ENCODE assay signal across 20 cellular contexts in the genomic region with DNA sequence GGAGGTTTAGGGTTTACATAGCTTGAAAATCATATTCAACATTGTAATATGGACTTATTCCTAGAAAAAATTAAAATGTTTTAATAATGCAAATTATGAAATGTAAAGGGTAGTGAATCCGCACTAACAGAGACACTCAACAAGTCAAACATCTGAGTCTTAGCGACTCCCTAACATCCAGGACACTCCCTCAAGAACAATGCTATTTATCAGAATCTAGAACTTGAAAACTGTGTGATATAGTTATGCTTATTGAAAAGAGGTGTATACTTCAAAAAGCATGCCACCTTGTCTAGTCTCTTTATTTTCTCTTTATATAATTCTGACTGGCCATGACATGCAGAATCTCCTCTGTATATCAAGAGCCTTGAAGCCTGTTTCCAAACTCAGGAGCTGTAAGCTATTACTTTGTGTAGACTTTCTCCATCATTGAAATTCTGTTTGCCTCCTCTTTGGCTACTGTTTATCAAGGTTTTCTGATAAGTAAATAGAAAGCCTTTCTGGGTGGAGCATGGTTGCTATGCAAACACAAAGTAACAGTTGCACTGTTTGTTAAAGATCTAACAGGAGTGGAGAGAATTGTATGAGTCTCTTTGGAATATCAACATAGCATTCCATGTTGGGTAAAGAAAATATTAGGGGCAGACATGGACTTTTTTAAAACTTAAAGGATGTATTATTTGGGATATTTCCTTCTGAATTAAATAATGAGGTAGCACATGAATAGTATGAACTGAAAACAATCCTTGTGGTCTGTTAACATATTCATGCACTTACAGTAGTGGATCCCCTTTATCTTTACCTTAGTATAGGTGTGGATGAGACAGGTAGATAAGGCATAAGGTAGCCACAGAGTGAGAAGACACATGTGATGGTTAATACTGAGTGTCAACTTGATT. TPM values are rescaled to one million over a fixed set of nuclear protein-coding genes. Genes with fewer than 3 reads are reported as not detected.
DNase-seq lines count a peak whose midpoint lies in the region; ATAC-seq, FAIRE-seq and TF ChIP-seq lines count a peak whose summit lies in the region.
"Had no signal": no experiment of that assay in that cellular context is flagged by ENCODE, and none has a peak within 500 bp of the region (broad histone marks: within the 10 kb centered on the region; RNA-seq: fewer than 3 reads in every experiment).

No MANE protein-coding gene starts in this region.

- TF ChIP-seq POLR2A in HepG2 (IDR thresholded peaks at IDR 0.05; ENCODE audit: insufficient read depth in 1 of 2, low read depth in 2 of 2, low read length in 2 of 2) (no peak), transverse colon (IDR thresholded peaks at IDR 0.05) (no peak)

- H3K4me1 ChIP-seq in HepG2 (ENCODE audit: insufficient read depth, low read length) (peaks cover 12% of the 10 kb centered on the region), transverse colon (peaks cover 0 to 8% (median 0%) of the 10 kb centered on the region in 4 donors)
- H3K4me1 ChIP-seq: breast epithelium had no signal

- TF ChIP-seq EP300 in HepG2 (IDR thresholded peaks at IDR 0.05; ENCODE audit: low read depth in 2 of 2, low read length in 2 of 2) = peak in 1 of 2 experiments; percentile 37; a peak in 1 of 4 replicates
- no peak for TF ChIP-seq EP300 in HepG2 (CRISPR knock-in tag; IDR thresholded peaks at IDR 0.05; ENCODE audit: borderline replicate concordance)
- no peak for TF ChIP-seq EP300 in transverse colon (IDR thresholded peaks at IDR 0.05; ENCODE audit: low read depth)

- no peaks in the 10 kb centered on the region for H3K79me2 ChIP-seq in HepG2 (ENCODE audit: insufficient read depth, low read length)

- DNase-seq in HuH-7 (ENCODE audit: low spot score) = peak; percentile 10
- peak; percentile 33 for DNase-seq in NCI-H774 (lab: John Stamatoyannopoulos, UW)
- peak; percentile 68 for DNase-seq in HepG2 (ENCODE audit: low spot score)
- DNase-seq in transverse colon = no peak
- no peak for DNase-seq in NCI-H1105 treated with DMSO at 0.1 percent for 48 hours (lab: John Stamatoyannopoulos, UW)
- no peak for DNase-seq in activated CD4-positive, alpha-beta T cell treated with anti-CD3 and anti-CD28 coated beads, Interleukin-2, amount 50 U/mL, for 48 hours
- DNase-seq: activated CD8-positive, alpha-beta T cell treated with anti-CD3 and anti-CD28 coated beads for 36 hours; BE2C; colonic mucosa; naive thymus-derived CD4-positive, alpha-beta T cell; NCI-H187; NCI-H446 treated with DMSO at 0.1 percent for 48 hours; occipital lobe; stimulated activated CD4-positive, alpha-beta T cell treated with anti-CD3 and anti-CD28 coated beads, Interleukin-12 subunit alpha, Interleukin-12 subunit beta, amount 100 ng/mL, for 4 hours had no signal

- FAIRE-seq in HepG2 (lab: Jason Lieb, UNC) = peak; percentile 12
- FAIRE-seq: H54 had no signal

- 79% methylated on average over 2 of the region's 2 CpGs for WGBS in HepG2 (ENCODE audit: low lambda C conversion rate)
- 94 to 100% methylated on average over 2 of the region's 2 CpGs for WGBS in transverse colon (ENCODE audit: low coverage in 1 of 2), 2 donors

- CTCF ChIA-PET in HepG2 (lab: Yijun Ruan, JAX; ENCODE audit: low intra/inter-chr PET ratio, low total read pairs) = no interaction called here

- in situ Hi-C loops in HepG2 (cut with HindIII; ENCODE audit: extremely low pct_ligation_motif_present, low pct_unique_long_range_greater_than_20kb) (no loop called here), transverse colon (cut with MboI; ENCODE audit: low pct_ligation_motif_present in 1 of 4, low pct_unique_long_range_greater_than_20kb in 1 of 4, low sequenced_read_pairs in 3 of 4) (no loop called here)

- POLR2A ChIA-PET in HepG2 (lab: Yijun Ruan, JAX) = no interaction called here

- H3K4me3 ChIP-seq in HepG2 (replicated peaks in 1 of 3; ENCODE audit: insufficient read depth in 1 of 3, low read depth in 2 of 3, low read length in 3 of 3) (no peak overlapping the region), transverse colon (no peak overlapping the region)
- H3K4me3 ChIP-seq: breast epithelium, colonic mucosa, right atrium auricular region had no signal

- peak; percentile 93 for ATAC-seq in HepG2
- ATAC-seq in HG02840 (IDR thresholded peaks at IDR 0.05; ENCODE audit: low FRiP score, unreplicated experiment) = no peak
- ATAC-seq: activated CD4-positive, CD25-positive, alpha-beta regulatory T cell treated with anti-CD3 and anti-CD28 coated beads, Interleukin-2, amount 50 U/mL, for 24 hours; activated CD8-positive, alpha-beta T cell treated with anti-CD3 and anti-CD28 coated beads for 36 hours; naive thymus-derived CD4-positive, alpha-beta T cell had no signal

- H3K9me3 ChIP-seq in HepG2 (ENCODE audit: low read length) (no peaks in the 10 kb centered on the region), transverse colon (no peaks in the 10 kb centered on the region)
- H3K9me3 ChIP-seq: BE2C, breast epithelium, colonic mucosa, right atrium auricular region had no signal

- no peak overlapping the region for H3K9ac ChIP-seq in HepG2 (ENCODE audit: insufficient read depth, low read depth, low read length)

- peak overlapping the region; percentile 30 for H3K27ac ChIP-seq in 22Rv1
- H3K27ac ChIP-seq in HepG2 (ENCODE audit: extremely low read length, insufficient read depth, low read length) = no peak overlapping the region
- H3K27ac ChIP-seq in transverse colon = peak overlapping the region in 1 of 4 donors; percentile 37
- H3K27ac ChIP-seq: breast epithelium, colonic mucosa, right atrium auricular region had no signal

- TF ChIP-seq RAD21 in HepG2 (CRISPR knock-in tag; IDR thresholded peaks at IDR 0.05) = no peak

- no TSS peak for BruUV-seq in HepG2 (replicated peaks; lab: Mats Ljungman, UMichigan)

- H3K4me2 ChIP-seq in HepG2 (ENCODE audit: low read depth, low read length) = no peak overlapping the region

- no peaks in the 10 kb centered on the region for H3K36me3 ChIP-seq in HepG2 (replicated peaks in 1 of 2; ENCODE audit: control insufficient read depth in 1 of 2, insufficient read depth in 2 of 2, low read length in 2 of 2)
- H3K36me3 ChIP-seq in transverse colon = no peaks in the 10 kb centered on the region
- H3K36me3 ChIP-seq: BE2C, breast epithelium, colonic mucosa, right atrium auricular region had no signal

- H2AFZ ChIP-seq in HepG2 (ENCODE audit: low read length) = no peak overlapping the region

- H4K20me1 ChIP-seq in HepG2 (ENCODE audit: insufficient read depth, low read length) = no peaks in the 10 kb centered on the region

- H3K27me3 ChIP-seq in HepG2 (ENCODE audit: control insufficient read depth in 1 of 2, insufficient read depth in 2 of 2, low read length in 2 of 2) (peaks cover 0 to 7% of the 10 kb centered on the region in 2 experiments; a peak in 1 of 5 replicates), transverse colon (no peaks in the 10 kb centered on the region)
- H3K27me3 ChIP-seq: BE2C, breast epithelium, colonic mucosa, right atrium auricular region had no signal

- intact Hi-C loops in HepG2 (cut with micrococcal nuclease; ENCODE audit: unreplicated experiment) (no loop called here), transverse colon (cut with DNase I; ENCODE audit: low total_unique reads) (no loop called here)

- no peak for TF ChIP-seq CTCF in 22Rv1 (IDR thresholded peaks at IDR 0.05)
- no peak for TF ChIP-seq CTCF in HepG2 (CRISPR knock-in tag; IDR thresholded peaks at IDR 0.05)
- no peak for TF ChIP-seq CTCF in transverse colon (IDR thresholded peaks at IDR 0.05)

TF ChIP-seq in HepG2, 621 proteins besides CTCF, POLR2A, EP300 and RAD21 (continues in another document):
- TF ChIP-seq MAF1 (CRISPR knock-in tag; IDR thresholded peaks at IDR 0.05; ENCODE audit: borderline replicate concordance) = no peak
- no peak for TF ChIP-seq NFKB2 (CRISPR knock-in tag; IDR thresholded peaks at IDR 0.05; ENCODE audit: borderline replicate concordance)
- no peak for TF ChIP-seq PAF1 (CRISPR knock-in tag; IDR thresholded peaks at IDR 0.05)
- TF ChIP-seq SP5 (CRISPR knock-in tag; IDR thresholded peaks at IDR 0.05; ENCODE audit: borderline replicate concordance, low read depth) = peak; percentile 97
- TF ChIP-seq ZNF850 (CRISPR knock-in tag; conservative IDR thresholded peaks at IDR 0.05) = no peak
- no peak for TF ChIP-seq KMT2A (CRISPR knock-in tag; IDR thresholded peaks at IDR 0.05)
- no peak for TF ChIP-seq ZNF274 (CRISPR knock-in tag; IDR thresholded peaks at IDR 0.05)
- TF ChIP-seq ZNF263 (CRISPR knock-in tag; IDR thresholded peaks at IDR 0.05) = no peak

RNA-seq across cellular contexts. Expression of a gene that starts 56.4 kb away (rescaled TPM):
- total RNA-seq in HepG2 (2016; rRNA removed; fragmentation: Illumina TruSeq; extraction: Trizol) (30.8 and 48.1 TPM in 2 replicates), transverse colon (10 to 100 TPM; 26.9 to 53.7 (median 46.1) TPM)
- 4.0 and 5.0 TPM in 2 replicates for total RNA-seq in HepG2 (2016; cell fraction: cytosol; rRNA removed; fragmentation: Illumina TruSeq; extraction: Trizol; ENCODE audit: low read depth)
- 27.9 and 48.3 TPM in 2 replicates for total RNA-seq in HepG2 (2016; cell fraction: insoluble cytoplasmic fraction; rRNA removed; fragmentation: Illumina TruSeq; extraction: Trizol)
- 15.6 and 16.3 TPM in 2 replicates for total RNA-seq in HepG2 (2016; cell fraction: membrane; rRNA removed; fragmentation: Illumina TruSeq; extraction: Trizol)
- total RNA-seq in HepG2 (2016; cell fraction: nucleus; rRNA removed; fragmentation: Illumina TruSeq; extraction: Trizol) = 50.3 and 53.0 TPM in 2 replicates
- 59.0 and 62.9 TPM in 2 replicates for polyA plus RNA-seq in HepG2 (2011; rRNA removed)
- 44.6 and 63.1 TPM in 2 replicates for polyA plus RNA-seq in HepG2 (2011; cell fraction: cytosol; rRNA removed)
- polyA plus RNA-seq in HepG2 (2011; cell fraction: nucleus; rRNA removed) = 78.5 and 95.6 TPM in 2 replicates
- polyA plus RNA-seq in HepG2 (2012) = 49.8 and 59.5 TPM in 2 replicates
- polyA plus RNA-seq in HepG2 (2016; cell fraction: cytosol; fragmentation: Illumina TruSeq; extraction: Trizol; ENCODE audit: low read depth) = 0.49 and 0.73 TPM in 2 replicates
- polyA plus RNA-seq in HepG2 (2016; cell fraction: insoluble cytoplasmic fraction; fragmentation: Illumina TruSeq; extraction: Trizol; ENCODE audit: low read depth) = 27.4 and 31.9 TPM in 2 replicates
- polyA plus RNA-seq in HepG2 (2016; cell fraction: membrane; fragmentation: Illumina TruSeq; extraction: Trizol; ENCODE audit: low read depth) = 4.4 and 4.9 TPM in 2 replicates
- 32.1 and 37.5 TPM in 2 replicates for polyA plus RNA-seq in HepG2 (2016; cell fraction: nucleus; fragmentation: Illumina TruSeq; extraction: Trizol; ENCODE audit: insufficient read depth, low read depth)
- 48.4 and 211 TPM in 2 replicates for polyA minus RNA-seq in HepG2 (2011; rRNA and poly(A)+ RNA removed; ENCODE audit: low replicate concordance)
- 125 and 134 TPM in 2 replicates for polyA minus RNA-seq in HepG2 (2011; cell fraction: cytosol; rRNA and poly(A)+ RNA removed)
- polyA minus RNA-seq in HepG2 (2011; cell fraction: nucleus; rRNA and poly(A)+ RNA removed) = 274 and 278 TPM in 2 replicates

Comparison
In these comparisons a context has a peak if more than half of its experiments do, and no peak if none do; other contexts are left out.
1. DNase-seq: peak in HuH-7 (single experiment), NCI-H774 (single experiment) and HepG2 (single experiment); none in transverse colon (single experiment), NCI-H1105 treated with DMSO at 0.1 percent for 48 hours (single experiment) and activated CD4-positive, alpha-beta T cell treated with anti-CD3 and anti-CD28 coated beads, Interleukin-2, amount 50 U/mL, for 48 hours (0 of 2).